ENCODE assay signal across 24 cellular contexts in genomic region chr1:22379566-22379965, GRCh38.
DNase-seq lines count a peak whose midpoint lies in the region; ATAC-seq, FAIRE-seq and TF ChIP-seq lines count a peak whose summit lies in the region.
"Had no signal": no experiment of that assay in that cellular context is flagged by ENCODE, and none has a peak within 500 bp of the region (broad histone marks: within the 10 kb centered on the region; RNA-seq: fewer than 3 reads in every experiment).

No MANE protein-coding gene starts in this region.

- no peak overlapping the region for H3K18ac ChIP-seq in neuronal stem cell (ENCODE audit: low read length)

- TF ChIP-seq CTCF in fibroblast of mammary gland (conservative IDR thresholded peaks at IDR 0.05; ENCODE audit: control insufficient read depth, insufficient read depth, low read depth, low read length) (no peak), psoas muscle (IDR thresholded peaks at IDR 0.05) (no peak)

- intact Hi-C loops in psoas muscle (cut with DNase I): no loop called here

- H3K4ac ChIP-seq in neuronal stem cell (ENCODE audit: low read length): no peak overlapping the region

- no peak overlapping the region for H3K4me2 ChIP-seq in GM23248 (ENCODE audit: unreplicated experiment)
- H3K4me2 ChIP-seq in neuronal stem cell (ENCODE audit: insufficient read depth, low read length, poor library complexity, severe bottlenecking): no peak overlapping the region

- H3K9me2 ChIP-seq in GM23248 (ENCODE audit: insufficient read depth): no peaks in the 10 kb centered on the region

- no peaks in the 10 kb centered on the region for H3K79me2 ChIP-seq in GM23248 (ENCODE audit: insufficient read depth)

- no peak overlapping the region for H2AK5ac ChIP-seq in neuronal stem cell (ENCODE audit: low read depth, low read length)

- H3K14ac ChIP-seq in neuronal stem cell (ENCODE audit: low read length): no peak overlapping the region

- no peak overlapping the region for H4K8ac ChIP-seq in neuronal stem cell (ENCODE audit: low read depth, low read length)

- no peak for FAIRE-seq in urothelium cell line (lab: Jason Lieb, UNC)
- FAIRE-seq: A549, D721Med, G401.6, GM12891, GM19239 had no signal

- no peak overlapping the region for H2BK5ac ChIP-seq in neuronal stem cell (ENCODE audit: low read length)

- H2BK12ac ChIP-seq in neuronal stem cell (ENCODE audit: low read length): no peak overlapping the region

- H2BK15ac ChIP-seq in neuronal stem cell (ENCODE audit: low read length): no peak overlapping the region

- H3K23ac ChIP-seq in neuronal stem cell (ENCODE audit: low read depth, low read length, poor library complexity): no peak overlapping the region

- in situ Hi-C loops in GM23248 (cut with MboI): no loop called here

- no peak overlapping the region for H2BK120ac ChIP-seq in neuronal stem cell (ENCODE audit: low read depth, low read length)

- H3K27me3 ChIP-seq in GM23248 (replicated peaks; ENCODE audit: insufficient read depth) (no peaks in the 10 kb centered on the region), neuronal stem cell (ENCODE audit: control insufficient read depth in 3 of 3, insufficient read depth in 3 of 3, low read depth in 1 of 3, low read length in 3 of 3) (peaks cover 0 to 25% (median 0%) of the 10 kb centered on the region in 3 experiments), psoas muscle (ENCODE audit: insufficient read depth in 3 of 3, low read length in 2 of 3) (peaks cover 0 to 44% (median 5%) of the 10 kb centered on the region in 3 donors)
- H3K27me3 ChIP-seq: BLaER1 treated with 17β-estradiol and CSF1 and Interleukin-3, amounts not matched to agents 10 nM and 100 nM; MG63 had no signal

- H4K91ac ChIP-seq in neuronal stem cell (ENCODE audit: low read depth, low read length, poor library complexity): no peak overlapping the region

- DNase-seq in AG20443 (ENCODE audit: low spot score) (peak; percentile 61), GM23248 (peak; percentile 33), fibroblast of mammary gland (ENCODE audit: low read depth) (peak; percentile 25), neuronal stem cell (ENCODE audit: low spot score) (no peak), NK-92 (lab: John Stamatoyannopoulos, UW; ENCODE audit: unreplicated experiment) (no peak), psoas muscle (no peak), urothelium cell line (ENCODE audit: low spot score) (no peak)
- DNase-seq: CD4-positive, alpha-beta T cell; DMS53; H7; KBM-7; NCI-H1105 treated with DMSO at 0.1 percent for 48 hours; NCI-H2029; NCI-H2227 treated with DMSO at 0.1 percent for 48 hours; NCI-H69; OCI-M1; T-cell had no signal

- H3K9ac ChIP-seq in GM23248 (no peak overlapping the region), neuronal stem cell (ENCODE audit: low read depth, low read length, poor library complexity) (no peak overlapping the region)
- H3K9ac ChIP-seq: BLaER1 treated with 17β-estradiol and CSF1 and Interleukin-3, amounts not matched to agents 10 nM and 100 nM had no signal

- H3K9me3 ChIP-seq in GM23248 (ENCODE audit: low read depth) (no peaks in the 10 kb centered on the region), neuronal stem cell (replicated peaks in 1 of 2; ENCODE audit: control insufficient read depth in 2 of 2, insufficient read depth in 1 of 2, low read depth in 1 of 2, low read length in 2 of 2) (no peaks in the 10 kb centered on the region), psoas muscle (no peaks in the 10 kb centered on the region)
- H3K9me3 ChIP-seq: A549; BLaER1 treated with 17β-estradiol and CSF1 and Interleukin-3, amounts not matched to agents 10 nM and 100 nM; MG63 had no signal

- H3K27ac ChIP-seq in GM23248 (no peak overlapping the region), neuronal stem cell (replicated peaks; ENCODE audit: low read length) (no peak overlapping the region), psoas muscle (no peak overlapping the region)
- H3K27ac ChIP-seq: A549; BLaER1 treated with 17β-estradiol and CSF1 and Interleukin-3, amounts not matched to agents 10 nM and 100 nM had no signal

- H3K4me3 ChIP-seq in GM23248: no peak overlapping the region
- H3K4me3 ChIP-seq in fibroblast of mammary gland (ENCODE audit: control insufficient read depth, low read depth, low read length): no peak overlapping the region
- no peak overlapping the region for H3K4me3 ChIP-seq in neuronal stem cell (ENCODE audit: low read length in 2 of 2)
- no peak overlapping the region for H3K4me3 ChIP-seq in psoas muscle
- H3K4me3 ChIP-seq: A549; BLaER1 treated with 17β-estradiol and CSF1 and Interleukin-3, amounts not matched to agents 10 nM and 100 nM; MG63 had no signal

- H3K4me1 ChIP-seq in GM23248 (ENCODE audit: insufficient read depth) (peaks cover 16% of the 10 kb centered on the region), neuronal stem cell (ENCODE audit: control insufficient read depth in 2 of 2, insufficient read depth in 1 of 2, low read depth in 1 of 2, low read length in 2 of 2) (no peaks in the 10 kb centered on the region), psoas muscle (no peaks in the 10 kb centered on the region)
- H3K4me1 ChIP-seq: A549 had no signal

- H3K36me3 ChIP-seq in GM23248 (ENCODE audit: low read depth) (no peaks in the 10 kb centered on the region), neuronal stem cell (replicated peaks in 1 of 2; ENCODE audit: control insufficient read depth in 2 of 2, insufficient read depth in 2 of 2, low read length in 2 of 2) (no peaks in the 10 kb centered on the region), psoas muscle (ENCODE audit: insufficient read depth in 1 of 2, low read depth in 1 of 2) (no peaks in the 10 kb centered on the region)
- H3K36me3 ChIP-seq: BLaER1 treated with 17β-estradiol and CSF1 and Interleukin-3, amounts not matched to agents 10 nM and 100 nM; MG63 had no signal

- H4K20me1 ChIP-seq in GM23248 (ENCODE audit: insufficient read depth): no peaks in the 10 kb centered on the region
- H4K20me1 ChIP-seq: BLaER1 treated with 17β-estradiol and CSF1 and Interleukin-3, amounts not matched to agents 10 nM and 100 nM had no signal

- no peaks in the 10 kb centered on the region for H3K79me1 ChIP-seq in neuronal stem cell (ENCODE audit: low read depth, low read length)

- ATAC-seq in psoas muscle: no peak
- ATAC-seq: T-cell had no signal

- WGBS in GM23248 (ENCODE audit: low coverage in 1 of 2, low lambda C conversion rate in 2 of 2, missing lambda C conversion rate in 2 of 2), 2 experiments: 1 to 7% methylated on average over 7 of the region's 7 CpGs
- no CpG with 5 or more reads among the region's 7 CpGs for WGBS in neuronal stem cell (ENCODE audit: extremely low coverage in 2 of 2, insufficient read length in 2 of 2, insufficient replicate concordance in 1 of 2), 2 donors
- 40 to 50% (median 46%) methylated on average over 7 of the region's 7 CpGs for WGBS in psoas muscle, 3 donors

- H3F3A ChIP-seq in GM23248 (ENCODE audit: insufficient read depth): no peaks in the 10 kb centered on the region

- H2AFZ ChIP-seq in GM23248 (no peak overlapping the region), neuronal stem cell (ENCODE audit: low read length) (peak overlapping the region; percentile 3)

Comparison
In these comparisons a context has a peak if more than half of its experiments do, and no peak if none do; other contexts are left out.
1. DNase-seq: peak in AG20443 (single experiment), GM23248 (single experiment) and fibroblast of mammary gland (single experiment); none in neuronal stem cell (single experiment), NK-92 (single experiment), psoas muscle (0 of 2) and urothelium cell line (single experiment).